15 cellular contexts compared by ENCODE assay signal in the genomic region with DNA sequence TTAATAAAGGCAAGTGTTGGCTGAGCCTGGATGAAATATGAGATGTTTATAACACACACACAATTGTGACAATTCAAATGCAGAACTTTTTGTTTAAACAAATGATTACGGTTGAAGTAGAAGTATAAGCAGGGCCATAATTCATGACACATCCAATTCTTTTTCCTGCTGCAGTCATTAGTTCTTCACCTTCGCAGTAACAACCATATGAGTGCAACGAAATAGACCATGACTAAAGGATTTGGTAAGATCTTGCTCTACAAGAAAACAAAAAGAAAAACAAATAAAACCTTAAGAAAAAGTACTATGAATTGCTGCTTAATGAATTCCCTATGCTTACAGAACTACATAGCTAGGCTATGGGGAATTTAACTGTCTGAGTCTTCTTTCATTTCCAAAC. TPM values are rescaled to one million over a fixed set of nuclear protein-coding genes. Genes with fewer than 3 reads are reported as not detected.
DNase-seq lines count a peak whose midpoint lies in the region; ATAC-seq lines count a peak whose summit lies in the region.
"Had no signal": no experiment of that assay in that cellular context is flagged by ENCODE, and none has a peak within 500 bp of the region (broad histone marks: within the 10 kb centered on the region; RNA-seq: fewer than 3 reads in every experiment).

No MANE protein-coding gene starts in this region.

- no peaks in the 10 kb centered on the region for H4K20me1 ChIP-seq in Karpas-422 (ENCODE audit: insufficient read depth, low read depth, low read length)

- no peak overlapping the region for H3K9ac ChIP-seq in Karpas-422 (ENCODE audit: low read length)
- H3K9ac ChIP-seq: GM23248 had no signal

- no peaks in the 10 kb centered on the region for H3K79me2 ChIP-seq in Karpas-422 (ENCODE audit: low read length)

- H2AFZ ChIP-seq in Karpas-422 (ENCODE audit: low read length), result no peak overlapping the region
- H2AFZ ChIP-seq: GM23248 had no signal

- H3K9me2 ChIP-seq in Karpas-422 (replicated peaks; ENCODE audit: insufficient read depth, low read length), result no peaks in the 10 kb centered on the region

- H3K27ac ChIP-seq in Karpas-422 (ENCODE audit: low read length), result no peak overlapping the region
- H3K27ac ChIP-seq: GM23248 had no signal

- no peak for ATAC-seq in HG02885 (IDR thresholded peaks at IDR 0.05; ENCODE audit: poor library complexity, unreplicated experiment)
- ATAC-seq: GM12878, HCT116 had no signal

- no peaks in the 10 kb centered on the region for H3K36me3 ChIP-seq in Karpas-422 (ENCODE audit: insufficient read depth, low read length)

- H3K9me3 ChIP-seq in Karpas-422 (ENCODE audit: low read length), result no peaks in the 10 kb centered on the region

- peak; percentile 13 for DNase-seq in NCI-H187 treated with DMSO at 0.1 percent for 48 hours (lab: John Stamatoyannopoulos, UW)
- no peak for DNase-seq in NCI-H187 (lab: John Stamatoyannopoulos, UW)
- DNase-seq in NCI-H69 (lab: John Stamatoyannopoulos, UW), result peak; percentile 32
- DNase-seq in fibroblast of gingiva (ENCODE audit: low read depth), result peak; percentile 14
- DNase-seq in Karpas-422, result no peak
- no peak for DNase-seq in posterior vena cava (ENCODE audit: low spot score)
- DNase-seq: C1 segment of cervical spinal cord; CD4-positive, alpha-beta memory T cell; DMS79; GM23248 had no signal

- intact Hi-C loops in posterior vena cava (cut with DNase I), result no loop called here

- no peaks in the 10 kb centered on the region for H3K27me3 ChIP-seq in Karpas-422 (ENCODE audit: low read length)

- no peak overlapping the region for H3K4me2 ChIP-seq in Karpas-422 (ENCODE audit: low read depth, low read length, poor library complexity, severe bottlenecking)

- H3K4me3 ChIP-seq in Karpas-422 (ENCODE audit: low read length), result no peak overlapping the region
- H3K4me3 ChIP-seq: GM12878, GM23248 had no signal

- no peaks in the 10 kb centered on the region for H3K4me1 ChIP-seq in Karpas-422 (ENCODE audit: low read length)

RNA-seq across cellular contexts. Expression of a gene that starts 13.9 kb away (rescaled TPM):
- not detected in 2 replicates for total RNA-seq in Karpas-422 (2014; rRNA removed; shearing (Covaris generic); ENCODE audit: low replicate concordance)
- total RNA-seq in posterior vena cava, result 10 to 100 TPM in 1 of 2 donors, 1 to 10 TPM in 1; 8.9 to 13.9 TPM
- total RNA-seq: B cell, G401, GM12878 had no signal

Comparison
In these comparisons a context has a peak if more than half of its experiments do, and no peak if none do; other contexts are left out.
1. DNase-seq: peak in NCI-H187 treated with DMSO at 0.1 percent for 48 hours (single experiment), NCI-H69 (single experiment) and fibroblast of gingiva (single experiment); none in NCI-H187 (0 of 2), Karpas-422 (single experiment) and posterior vena cava (single experiment).